Comparison of ENCODE assay signal across 1 cellular context in genomic region chr2:197131558-197131855, GRCh38.
TF ChIP-seq lines count a peak whose summit lies in the region.

No MANE protein-coding gene starts in this region.

TF ChIP-seq in GM23338, 12 proteins besides CTCF, POLR2A, EP300 and RAD21 (continued from another document):
- TF ChIP-seq ZNF462 (CRISPR knock-in tag; IDR thresholded peaks at IDR 0.05) (no peak), NANOG (IDR thresholded peaks at IDR 0.05; ENCODE audit: borderline replicate concordance) (no peak), EZH2 (IDR thresholded peaks at IDR 0.05; ENCODE audit: low read depth, unreplicated experiment) (no peak)
